In genomic region chr19:32289566-32290210, GRCh38 we compare ENCODE assay signal across 19 cellular contexts. TPM values are rescaled to one million over a fixed set of nuclear protein-coding genes. Genes with fewer than 3 reads are reported as not detected.
DNase-seq lines count a peak whose midpoint lies in the region; ATAC-seq and TF ChIP-seq lines count a peak whose summit lies in the region.
"Had no signal": no experiment of that assay in that cellular context is flagged by ENCODE, and none has a peak within 500 bp of the region (broad histone marks: within the 10 kb centered on the region; RNA-seq: fewer than 3 reads in every experiment).

No MANE protein-coding gene starts in this region.

- H3K27ac Mint-ChIP-seq in progenitor cell of endocrine pancreas = no peak overlapping the region
- H3K27ac Mint-ChIP-seq: HFFc6 had no signal

- no peaks in the 10 kb centered on the region for H3K27me3 ChIP-seq in HL-60 (ENCODE audit: insufficient read depth, poor library complexity, severe bottlenecking)
- H3K27me3 ChIP-seq in upper lobe of right lung = no peaks in the 10 kb centered on the region
- no peaks in the 10 kb centered on the region for H3K27me3 ChIP-seq in Karpas-422 (ENCODE audit: low read length)
- H3K27me3 ChIP-seq: SJSA1 had no signal

- no peaks in the 10 kb centered on the region for H3K4me1 Mint-ChIP-seq in progenitor cell of endocrine pancreas (ENCODE audit: low read depth)

- H3K4me1 ChIP-seq in upper lobe of right lung (peaks cover 3% of the 10 kb centered on the region), Karpas-422 (ENCODE audit: low read length) (peaks cover 7% of the 10 kb centered on the region; the same call in 1 of the 2 replicates)
- H3K4me1 ChIP-seq: SJSA1 had no signal

- H3K9me2 ChIP-seq in Karpas-422 (replicated peaks; ENCODE audit: insufficient read depth, low read length) = no peaks in the 10 kb centered on the region

- TF ChIP-seq CTCF in HL-60 (IDR thresholded peaks at IDR 0.05; ENCODE audit: insufficient read depth, low read length) = no peak
- no peak for TF ChIP-seq CTCF in upper lobe of right lung (IDR thresholded peaks at IDR 0.05)
- no peak for TF ChIP-seq CTCF in progenitor cell of endocrine pancreas (IDR thresholded peaks at IDR 0.05; ENCODE audit: unreplicated experiment)

- peak; percentile 36 for ATAC-seq in upper lobe of right lung

- no peaks in the 10 kb centered on the region for H3K36me3 ChIP-seq in upper lobe of right lung
- no peaks in the 10 kb centered on the region for H3K36me3 ChIP-seq in Karpas-422 (ENCODE audit: insufficient read depth, low read length)
- H3K36me3 ChIP-seq: SJSA1 had no signal

- no peak overlapping the region for H3K4me2 ChIP-seq in Karpas-422 (ENCODE audit: low read depth, low read length, poor library complexity, severe bottlenecking)

- H3K27ac ChIP-seq in HL-60 (replicated peaks) = no peak overlapping the region
- H3K27ac ChIP-seq in upper lobe of right lung = no peak overlapping the region
- H3K27ac ChIP-seq in Karpas-422 (ENCODE audit: low read length) = no peak overlapping the region
- H3K27ac ChIP-seq: C4-2B, SJSA1 had no signal

- H3K79me2 ChIP-seq in Karpas-422 (ENCODE audit: low read length) = no peaks in the 10 kb centered on the region

- intact Hi-C loops in upper lobe of right lung (cut with DNase I) = no loop called here

- no peak overlapping the region for H2AFZ ChIP-seq in Karpas-422 (ENCODE audit: low read length)

- peaks cover 29% of the 10 kb centered on the region for H3K27me3 Mint-ChIP-seq in progenitor cell of endocrine pancreas

- H3K4me3 Mint-ChIP-seq in progenitor cell of endocrine pancreas (ENCODE audit: low read depth) = no peak overlapping the region
- H3K4me3 Mint-ChIP-seq: HFFc6 had no signal

- peak; percentile 13 to 60 for DNase-seq in HL-60 (ENCODE audit: low read depth in 1 of 2, low spot score in 1 of 2)
- DNase-seq in MV-4-11 (lab: John Stamatoyannopoulos, UW) = peak; percentile 98
- DNase-seq in SIG-M5 treated with dmso at 0.1 percent for 504 hours (lab: John Stamatoyannopoulos, UW; ENCODE audit: unreplicated experiment) = peak; percentile 55
- DNase-seq in upper lobe of right lung = no peak
- no peak for DNase-seq in epidermal melanocyte (ENCODE audit: insufficient read length, low spot score)
- DNase-seq in progenitor cell of endocrine pancreas (ENCODE audit: low spot score, unreplicated experiment) = no peak
- DNase-seq in Karpas-422 = no peak
- DNase-seq: COR-L47, H7, HFFc6, IMR-90, MM.1S, NCI-H1417, NCI-H187, NCI-H2107, NCI-H510A, NCI-H748 treated with DMSO at 0.1 percent for 48 hours had no signal

- H3K9ac ChIP-seq in Karpas-422 (ENCODE audit: low read length) = no peak overlapping the region

- H3K4me3 ChIP-seq in HL-60 (replicated peaks; ENCODE audit: insufficient read depth, low read length) (no peak overlapping the region), upper lobe of right lung (no peak overlapping the region), Karpas-422 (ENCODE audit: low read length) (no peak overlapping the region)
- H3K4me3 ChIP-seq: SJSA1 had no signal

- H3K9me3 Mint-ChIP-seq in progenitor cell of endocrine pancreas (ENCODE audit: low read depth) = no peaks in the 10 kb centered on the region
- H3K9me3 Mint-ChIP-seq: HFFc6 had no signal

- H4K20me1 ChIP-seq in Karpas-422 (ENCODE audit: insufficient read depth, low read depth, low read length) = no peaks in the 10 kb centered on the region

- H3K9me3 ChIP-seq in upper lobe of right lung (no peaks in the 10 kb centered on the region), Karpas-422 (ENCODE audit: low read length) (no peaks in the 10 kb centered on the region)
- H3K9me3 ChIP-seq: SJSA1 had no signal

- no peaks in the 10 kb centered on the region for H3K36me3 Mint-ChIP-seq in progenitor cell of endocrine pancreas (ENCODE audit: insufficient read depth)

RNA-seq across cellular contexts. Expression of gene ZNF507, which starts 55.7 kb away (rescaled TPM):
- 22.3 TPM for total RNA-seq in upper lobe of right lung
- total RNA-seq in progenitor cell of endocrine pancreas = 42.3 and 43.2 TPM in 2 replicates
- 11.1 and 14.6 TPM in 2 replicates for total RNA-seq in Karpas-422 (2014; rRNA removed; shearing (Covaris generic); ENCODE audit: low replicate concordance)

Comparison
In these comparisons a context has a peak if more than half of its experiments do, and no peak if none do; other contexts are left out.
1. DNase-seq: peak in HL-60 (2 of 2), MV-4-11 (single experiment) and SIG-M5 treated with dmso at 0.1 percent for 504 hours (single experiment); none in upper lobe of right lung (single experiment), epidermal melanocyte (single experiment), progenitor cell of endocrine pancreas (single experiment) and Karpas-422 (single experiment).